In the genomic region with DNA sequence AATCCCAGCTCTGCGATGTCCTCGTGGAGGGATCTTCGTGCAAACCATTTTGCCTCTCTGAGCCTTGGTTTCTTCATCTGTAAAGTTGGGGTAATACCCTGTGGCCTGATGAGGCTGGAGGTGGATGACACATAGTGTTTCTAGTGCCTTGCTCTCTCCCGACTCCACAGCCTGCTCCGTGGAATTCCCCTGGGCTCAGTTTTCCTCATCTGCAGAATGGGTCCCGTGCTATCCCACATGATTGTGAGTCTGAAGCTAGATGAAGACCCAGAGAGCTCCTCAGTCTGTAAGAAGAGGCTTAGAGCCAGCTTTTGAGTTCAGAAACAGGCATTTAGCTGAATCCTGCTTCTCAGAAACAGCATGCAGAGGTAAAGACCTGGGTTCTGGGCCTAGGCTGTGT, we compare ENCODE assay signal across 2 cellular contexts.
TF ChIP-seq lines count a peak whose summit lies in the region.

No MANE protein-coding gene starts in this region.

TF ChIP-seq in HepG2, 621 proteins besides CTCF, POLR2A, EP300 and RAD21:
- TF ChIP-seq ZNF713 (CRISPR knock-in tag; IDR thresholded peaks at IDR 0.05) (no peak), ZNF629 (CRISPR knock-in tag; conservative IDR thresholded peaks at IDR 0.05) (peak; percentile 89)

TF ChIP-seq in WTC11, 78 proteins besides CTCF, POLR2A, EP300 and RAD21:
- TF ChIP-seq, protein P1, sequence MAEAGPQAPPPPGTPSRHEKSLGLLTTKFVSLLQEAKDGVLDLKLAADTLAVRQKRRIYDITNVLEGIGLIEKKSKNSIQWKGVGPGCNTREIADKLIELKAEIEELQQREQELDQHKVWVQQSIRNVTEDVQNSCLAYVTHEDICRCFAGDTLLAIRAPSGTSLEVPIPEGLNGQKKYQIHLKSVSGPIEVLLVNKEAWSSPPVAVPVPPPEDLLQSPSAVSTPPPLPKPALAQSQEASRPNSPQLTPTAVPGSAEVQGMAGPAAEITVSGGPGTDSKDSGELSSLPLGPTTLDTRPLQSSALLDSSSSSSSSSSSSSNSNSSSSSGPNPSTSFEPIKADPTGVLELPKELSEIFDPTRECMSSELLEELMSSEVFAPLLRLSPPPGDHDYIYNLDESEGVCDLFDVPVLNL (CRISPR knock-in tag; IDR thresholded peaks at IDR 0.05; ENCODE audit: borderline replicate concordance, low read depth) = no peak
- TF ChIP-seq, protein P2, sequence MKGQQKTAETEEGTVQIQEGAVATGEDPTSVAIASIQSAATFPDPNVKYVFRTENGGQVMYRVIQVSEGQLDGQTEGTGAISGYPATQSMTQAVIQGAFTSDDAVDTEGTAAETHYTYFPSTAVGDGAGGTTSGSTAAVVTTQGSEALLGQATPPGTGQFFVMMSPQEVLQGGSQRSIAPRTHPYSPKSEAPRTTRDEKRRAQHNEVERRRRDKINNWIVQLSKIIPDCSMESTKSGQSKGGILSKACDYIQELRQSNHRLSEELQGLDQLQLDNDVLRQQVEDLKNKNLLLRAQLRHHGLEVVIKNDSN (CRISPR knock-in tag; IDR thresholded peaks at IDR 0.05) = no peak
- TF ChIP-seq NR3C1 (CRISPR knock-in tag; conservative IDR thresholded peaks at IDR 0.05; ENCODE audit: low read depth) = no peak
- TF ChIP-seq, protein P3, sequence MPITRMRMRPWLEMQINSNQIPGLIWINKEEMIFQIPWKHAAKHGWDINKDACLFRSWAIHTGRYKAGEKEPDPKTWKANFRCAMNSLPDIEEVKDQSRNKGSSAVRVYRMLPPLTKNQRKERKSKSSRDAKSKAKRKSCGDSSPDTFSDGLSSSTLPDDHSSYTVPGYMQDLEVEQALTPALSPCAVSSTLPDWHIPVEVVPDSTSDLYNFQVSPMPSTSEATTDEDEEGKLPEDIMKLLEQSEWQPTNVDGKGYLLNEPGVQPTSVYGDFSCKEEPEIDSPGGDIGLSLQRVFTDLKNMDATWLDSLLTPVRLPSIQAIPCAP (CRISPR knock-in tag; IDR thresholded peaks at IDR 0.05) = no peak
- TF ChIP-seq, protein P4, sequence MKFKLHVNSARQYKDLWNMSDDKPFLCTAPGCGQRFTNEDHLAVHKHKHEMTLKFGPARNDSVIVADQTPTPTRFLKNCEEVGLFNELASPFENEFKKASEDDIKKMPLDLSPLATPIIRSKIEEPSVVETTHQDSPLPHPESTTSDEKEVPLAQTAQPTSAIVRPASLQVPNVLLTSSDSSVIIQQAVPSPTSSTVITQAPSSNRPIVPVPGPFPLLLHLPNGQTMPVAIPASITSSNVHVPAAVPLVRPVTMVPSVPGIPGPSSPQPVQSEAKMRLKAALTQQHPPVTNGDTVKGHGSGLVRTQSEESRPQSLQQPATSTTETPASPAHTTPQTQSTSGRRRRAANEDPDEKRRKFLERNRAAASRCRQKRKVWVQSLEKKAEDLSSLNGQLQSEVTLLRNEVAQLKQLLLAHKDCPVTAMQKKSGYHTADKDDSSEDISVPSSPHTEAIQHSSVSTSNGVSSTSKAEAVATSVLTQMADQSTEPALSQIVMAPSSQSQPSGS (CRISPR knock-in tag; IDR thresholded peaks at IDR 0.05; ENCODE audit: borderline replicate concordance, low read depth) = no peak
- TF ChIP-seq, protein P5, sequence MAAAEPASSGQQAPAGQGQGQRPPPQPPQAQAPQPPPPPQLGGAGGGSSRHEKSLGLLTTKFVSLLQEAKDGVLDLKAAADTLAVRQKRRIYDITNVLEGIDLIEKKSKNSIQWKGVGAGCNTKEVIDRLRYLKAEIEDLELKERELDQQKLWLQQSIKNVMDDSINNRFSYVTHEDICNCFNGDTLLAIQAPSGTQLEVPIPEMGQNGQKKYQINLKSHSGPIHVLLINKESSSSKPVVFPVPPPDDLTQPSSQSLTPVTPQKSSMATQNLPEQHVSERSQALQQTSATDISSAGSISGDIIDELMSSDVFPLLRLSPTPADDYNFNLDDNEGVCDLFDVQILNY (CRISPR knock-in tag; IDR thresholded peaks at IDR 0.05) = no peak
